ENCODE assay signal across 1 cellular context in the genomic region with DNA sequence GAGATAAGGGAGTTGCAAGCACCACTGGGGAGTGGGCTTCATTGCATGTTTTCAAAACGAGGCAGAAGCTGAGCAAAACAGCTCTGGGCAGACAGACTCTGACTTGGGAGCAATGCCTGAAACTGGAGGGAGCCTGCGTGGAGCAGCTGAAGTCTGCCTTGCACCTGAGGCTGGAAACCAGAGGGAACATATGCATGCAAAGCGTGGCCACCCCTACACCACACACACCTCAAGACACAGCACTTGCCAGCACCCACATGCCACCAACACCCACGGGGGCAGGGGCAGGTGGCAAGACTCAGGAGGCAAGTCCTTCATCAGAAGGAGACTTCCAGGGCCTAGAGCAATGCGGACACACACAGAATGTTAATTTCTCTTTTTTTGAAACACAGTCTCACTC.
TF ChIP-seq lines count a peak whose summit lies in the region.

No MANE protein-coding gene starts in this region.

TF ChIP-seq in GM23338, 12 proteins besides CTCF, POLR2A, EP300 and RAD21:
- TF ChIP-seq ZNF462 (CRISPR knock-in tag; IDR thresholded peaks at IDR 0.05) (no peak), ZNF114 (CRISPR knock-in tag; IDR thresholded peaks at IDR 0.05) (no peak), STAT1 (IDR thresholded peaks at IDR 0.05; ENCODE audit: unreplicated experiment) (no peak), ZNF331 (CRISPR knock-in tag; IDR thresholded peaks at IDR 0.05; ENCODE audit: low read depth) (no peak), POLR2AphosphoS5 (IDR thresholded peaks at IDR 0.05; ENCODE audit: low read depth) (no peak), JUNB (IDR thresholded peaks at IDR 0.05; ENCODE audit: unreplicated experiment) (no peak), CREB1 (CRISPR knock-in tag; IDR thresholded peaks at IDR 0.05; ENCODE audit: low read depth) (no peak), EZH2phosphoT487 (IDR thresholded peaks at IDR 0.05; ENCODE audit: unreplicated experiment) (no peak), EZH2 (IDR thresholded peaks at IDR 0.05; ENCODE audit: low read depth, unreplicated experiment) (no peak), NANOG (IDR thresholded peaks at IDR 0.05; ENCODE audit: borderline replicate concordance) (no peak)
- TF ChIP-seq, protein P1, sequence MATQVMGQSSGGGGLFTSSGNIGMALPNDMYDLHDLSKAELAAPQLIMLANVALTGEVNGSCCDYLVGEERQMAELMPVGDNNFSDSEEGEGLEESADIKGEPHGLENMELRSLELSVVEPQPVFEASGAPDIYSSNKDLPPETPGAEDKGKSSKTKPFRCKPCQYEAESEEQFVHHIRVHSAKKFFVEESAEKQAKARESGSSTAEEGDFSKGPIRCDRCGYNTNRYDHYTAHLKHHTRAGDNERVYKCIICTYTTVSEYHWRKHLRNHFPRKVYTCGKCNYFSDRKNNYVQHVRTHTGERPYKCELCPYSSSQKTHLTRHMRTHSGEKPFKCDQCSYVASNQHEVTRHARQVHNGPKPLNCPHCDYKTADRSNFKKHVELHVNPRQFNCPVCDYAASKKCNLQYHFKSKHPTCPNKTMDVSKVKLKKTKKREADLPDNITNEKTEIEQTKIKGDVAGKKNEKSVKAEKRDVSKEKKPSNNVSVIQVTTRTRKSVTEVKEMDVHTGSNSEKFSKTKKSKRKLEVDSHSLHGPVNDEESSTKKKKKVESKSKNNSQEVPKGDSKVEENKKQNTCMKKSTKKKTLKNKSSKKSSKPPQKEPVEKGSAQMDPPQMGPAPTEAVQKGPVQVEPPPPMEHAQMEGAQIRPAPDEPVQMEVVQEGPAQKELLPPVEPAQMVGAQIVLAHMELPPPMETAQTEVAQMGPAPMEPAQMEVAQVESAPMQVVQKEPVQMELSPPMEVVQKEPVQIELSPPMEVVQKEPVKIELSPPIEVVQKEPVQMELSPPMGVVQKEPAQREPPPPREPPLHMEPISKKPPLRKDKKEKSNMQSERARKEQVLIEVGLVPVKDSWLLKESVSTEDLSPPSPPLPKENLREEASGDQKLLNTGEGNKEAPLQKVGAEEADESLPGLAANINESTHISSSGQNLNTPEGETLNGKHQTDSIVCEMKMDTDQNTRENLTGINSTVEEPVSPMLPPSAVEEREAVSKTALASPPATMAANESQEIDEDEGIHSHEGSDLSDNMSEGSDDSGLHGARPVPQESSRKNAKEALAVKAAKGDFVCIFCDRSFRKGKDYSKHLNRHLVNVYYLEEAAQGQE (IDR thresholded peaks at IDR 0.05; ENCODE audit: unreplicated experiment) = no peak
- TF ChIP-seq, protein P2, sequence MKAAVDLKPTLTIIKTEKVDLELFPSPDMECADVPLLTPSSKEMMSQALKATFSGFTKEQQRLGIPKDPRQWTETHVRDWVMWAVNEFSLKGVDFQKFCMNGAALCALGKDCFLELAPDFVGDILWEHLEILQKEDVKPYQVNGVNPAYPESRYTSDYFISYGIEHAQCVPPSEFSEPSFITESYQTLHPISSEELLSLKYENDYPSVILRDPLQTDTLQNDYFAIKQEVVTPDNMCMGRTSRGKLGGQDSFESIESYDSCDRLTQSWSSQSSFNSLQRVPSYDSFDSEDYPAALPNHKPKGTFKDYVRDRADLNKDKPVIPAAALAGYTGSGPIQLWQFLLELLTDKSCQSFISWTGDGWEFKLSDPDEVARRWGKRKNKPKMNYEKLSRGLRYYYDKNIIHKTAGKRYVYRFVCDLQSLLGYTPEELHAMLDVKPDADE (IDR thresholded peaks at IDR 0.05) = no peak
